Comparison of ENCODE assay signal across 22 cellular contexts in the genomic region with DNA sequence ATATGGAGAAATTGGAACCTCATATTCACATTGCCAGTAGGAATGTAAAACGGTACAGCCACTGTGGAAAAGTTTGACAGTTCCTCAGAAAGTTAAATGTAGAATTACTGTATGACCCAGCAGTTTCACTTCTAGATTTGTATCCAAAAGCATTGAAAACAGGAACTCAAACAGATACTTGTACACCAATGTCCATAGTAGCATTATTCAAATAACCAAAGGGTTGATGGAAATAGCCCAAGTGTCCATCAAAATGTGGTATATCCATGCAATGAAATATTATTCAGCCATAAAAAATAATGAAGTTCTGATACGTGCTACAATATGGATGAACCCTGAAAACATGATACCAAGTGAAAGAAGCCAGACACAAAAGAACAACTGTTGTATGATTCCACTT. TPM values are rescaled to one million over a fixed set of nuclear protein-coding genes. Genes with fewer than 3 reads are reported as not detected.
"Had no signal": no experiment of that assay in that cellular context is flagged by ENCODE, and none has a peak within 500 bp of the region (broad histone marks: within the 10 kb centered on the region; RNA-seq: fewer than 3 reads in every experiment).

No MANE protein-coding gene starts in this region.

- H3K9me3 ChIP-seq: adrenal gland, suprapubic skin had no signal

- H3K27ac ChIP-seq: adrenal gland, cardiac muscle cell, left ventricle myocardium inferior, right atrium auricular region, suprapubic skin had no signal

- ATAC-seq: activated CD8-positive, alpha-beta T cell treated with anti-CD3 and anti-CD28 coated beads for 36 hours; activated T-cell treated with anti-CD3 and anti-CD28 coated beads, Interleukin-2, amount 50 U/mL, for 4 hours; natural killer cell; stimulated activated naive CD8-positive, alpha-beta T cell treated with anti-CD3 and anti-CD28 coated beads, Interleukin-15, Interleukin-2, amounts not matched to agents 100 U/mL and 50 U/mL, for 24 hours; WTC11 had no signal

- H3K27me3 ChIP-seq: adrenal gland, cardiac muscle cell, right atrium auricular region, suprapubic skin had no signal

- FAIRE-seq: endometrium, kidney, TTC549 had no signal

- DNase-seq: activated CD4-positive, alpha-beta T cell treated with anti-CD3 and anti-CD28 coated beads for 4 hours; activated CD8-positive, alpha-beta T cell treated with anti-CD3 and anti-CD28 coated beads for 36 hours; activated effector memory CD4-positive, alpha-beta T cell treated with anti-CD3 and anti-CD28 coated beads, Interleukin-2, amount 50 U/mL, for 16 hours; activated T-cell treated with anti-CD3 and anti-CD28 coated beads, Interleukin-2, amount 50 U/mL, for 4 hours; adrenal gland; hippocampal formation; kidney; left ventricle myocardium inferior; natural killer cell; stimulated activated CD4-positive, alpha-beta T cell treated with anti-CD3 and anti-CD28 coated beads, Interleukin-2, amount 100 ng/mL, for 48 hours; stimulated activated naive CD8-positive, alpha-beta T cell treated with anti-CD3 and anti-CD28 coated beads, Interleukin-15, Interleukin-2, amounts not matched to agents 100 U/mL and 50 U/mL, for 24 hours; trophoblast cell had no signal

- H3K4me1 ChIP-seq: adrenal gland, left ventricle myocardium inferior, right atrium auricular region had no signal

- H3K4me3 ChIP-seq: adrenal gland, cardiac muscle cell, left ventricle myocardium inferior, right atrium auricular region, suprapubic skin had no signal

- H3K36me3 ChIP-seq: adrenal gland, cardiac muscle cell, left ventricle myocardium inferior, right atrium auricular region had no signal

RNA-seq across cellular contexts. Expression of a gene that starts 17.8 kb away (rescaled TPM):
- total RNA-seq: cardiac muscle cell had no signal
- polyA plus RNA-seq: cardiac muscle cell had no signal

RNA-seq across cellular contexts. Expression of a gene that starts 53.0 kb away (rescaled TPM):
- total RNA-seq: activated CD8-positive, alpha-beta T cell treated with anti-CD3 and anti-CD28 coated beads for 36 hours; cardiac muscle cell; glomerular endothelial cell; left ventricle myocardium inferior; mucosa of gallbladder; natural killer cell; posterior vena cava; right atrium auricular region; skeletal muscle tissue; suprapubic skin; WTC11 had no signal
